In genomic region chr5:53508125-53508524, GRCh38 we compare ENCODE assay signal across 21 cellular contexts. TPM values are rescaled to one million over a fixed set of nuclear protein-coding genes. Genes with fewer than 3 reads are reported as not detected.
"Had no signal": no experiment of that assay in that cellular context is flagged by ENCODE, and none has a peak within 500 bp of the region (broad histone marks: within the 10 kb centered on the region; RNA-seq: fewer than 3 reads in every experiment).

No MANE protein-coding gene starts in this region.

- H2AFZ ChIP-seq: neural progenitor cell had no signal

- H3K4me2 ChIP-seq: neural progenitor cell had no signal

- H3K4me3 Mint-ChIP-seq: dendritic cell treated with granulocyte-macrophage colony-stimulating factor and Interleukin-4, amounts not matched to agents 40 ng/mL and 50 ng/mL, for 4 days; memory B cell; natural killer cell treated with Interleukin-12 subunit alpha and Interleukin-12 subunit beta and Interleukin-15 and Interleukin-18, amount 100 ng/mL, for 72 hours; neural progenitor cell; type B pancreatic cell had no signal

- H3K36me3 Mint-ChIP-seq: memory B cell, type B pancreatic cell had no signal

- ATAC-seq: foreskin keratinocyte; left cardiac atrium; lower lobe of right lung; natural killer cell treated with Interleukin-12 subunit alpha and Interleukin-12 subunit beta and Interleukin-15 and Interleukin-18, amount 100 ng/mL, for 72 hours had no signal

- H3K4me1 ChIP-seq: esophagus squamous epithelium, foreskin keratinocyte, left ventricle myocardium inferior, lower lobe of right lung, neural progenitor cell, right atrium auricular region, stomach had no signal

- H3K9ac ChIP-seq: neural progenitor cell had no signal

- H3K4me3 ChIP-seq: esophagus squamous epithelium, left ventricle myocardium inferior, lower lobe of right lung, neural progenitor cell, ovary, right atrium auricular region, stomach, thoracic aorta had no signal

- H3K27me3 Mint-ChIP-seq: memory B cell had no signal

- H3K36me3 ChIP-seq: esophagus squamous epithelium, left ventricle myocardium inferior, lower lobe of right lung, neural progenitor cell, ovary, right atrium auricular region, stomach, thoracic aorta had no signal

- H3K27ac Mint-ChIP-seq: dendritic cell treated with granulocyte-macrophage colony-stimulating factor and Interleukin-4, amounts not matched to agents 40 ng/mL and 50 ng/mL, for 4 days; memory B cell; natural killer cell treated with Interleukin-12 subunit alpha and Interleukin-12 subunit beta and Interleukin-15 and Interleukin-18, amount 100 ng/mL, for 72 hours; neural progenitor cell; type B pancreatic cell had no signal

- H3K27ac ChIP-seq: esophagus squamous epithelium, foreskin keratinocyte, left ventricle myocardium inferior, lower lobe of right lung, neural progenitor cell, ovary, right atrium auricular region, stomach, thoracic aorta had no signal

- DNase-seq: esophagus squamous epithelium; foreskin keratinocyte; kidney; left cardiac atrium; left ventricle myocardium inferior; lower lobe of right lung; midbrain; nucleus accumbens; ovary; small intestine; stimulated activated CD4-positive, alpha-beta T cell treated with anti-CD3 and anti-CD28 coated beads, Interleukin-12 subunit alpha, Interleukin-12 subunit beta, amount 100 ng/mL, for 4 hours; stimulated activated naive CD4-positive, alpha-beta T cell; stomach; substantia nigra had no signal

- H3K4me1 Mint-ChIP-seq: memory B cell, neural progenitor cell had no signal

- H3K9me3 Mint-ChIP-seq: dendritic cell treated with granulocyte-macrophage colony-stimulating factor and Interleukin-4, amounts not matched to agents 40 ng/mL and 50 ng/mL, for 4 days had no signal

- H3K27me3 ChIP-seq: esophagus squamous epithelium, foreskin keratinocyte, neural progenitor cell, ovary, right atrium auricular region, stomach had no signal

RNA-seq across cellular contexts. Expression of gene FST, which starts 27.7 kb away (rescaled TPM):
- total RNA-seq: natural killer cell treated with Interleukin-12 subunit alpha and Interleukin-12 subunit beta and Interleukin-15 and Interleukin-18, amount 100 ng/mL, for 72 hours had no signal
